17 cellular contexts compared by ENCODE assay signal in genomic region chr7:18341756-18342155, GRCh38.
DNase-seq lines count a peak whose midpoint lies in the region; ATAC-seq and FAIRE-seq lines count a peak whose summit lies in the region.
"Had no signal": no experiment of that assay in that cellular context is flagged by ENCODE, and none has a peak within 500 bp of the region (broad histone marks: within the 10 kb centered on the region; RNA-seq: fewer than 3 reads in every experiment).

No MANE protein-coding gene starts in this region.

- H3K4me3 ChIP-seq in BLaER1: no peak overlapping the region
- H3K4me3 ChIP-seq: GM12878, HAP-1 had no signal

- peaks cover 5% of the 10 kb centered on the region for H3K36me3 Mint-ChIP-seq in memory B cell
- H3K36me3 Mint-ChIP-seq in stimulated activated naive B cell treated with anti-CD40 and anti-IgM and Interleukin-4, amounts not matched to agents 10 μg/mL and 1 μg/mL and 100 μg/mL, for 72 hours: peaks cover 21 to 25% of the 10 kb centered on the region in 2 donors
- H3K36me3 Mint-ChIP-seq: CD8-positive, alpha-beta T cell had no signal

- no peak overlapping the region for H3K27ac ChIP-seq in BLaER1
- H3K27ac ChIP-seq: HL-60, KMS-11 had no signal

- H3K27me3 Mint-ChIP-seq in memory B cell: no peaks in the 10 kb centered on the region
- H3K27me3 Mint-ChIP-seq in stimulated activated naive B cell treated with anti-CD40 and anti-IgM and Interleukin-4, amounts not matched to agents 10 μg/mL and 1 μg/mL and 100 μg/mL, for 72 hours: no peaks in the 10 kb centered on the region

- H3K9me3 Mint-ChIP-seq in memory B cell: peaks cover 7% of the 10 kb centered on the region
- peaks cover 8 to 14% of the 10 kb centered on the region in 2 donors for H3K9me3 Mint-ChIP-seq in stimulated activated naive B cell treated with anti-CD40 and anti-IgM and Interleukin-4, amounts not matched to agents 10 μg/mL and 1 μg/mL and 100 μg/mL, for 72 hours

- no peaks in the 10 kb centered on the region for H3K36me3 ChIP-seq in BLaER1
- H3K36me3 ChIP-seq: BE2C, HAP-1 had no signal

- H3K27ac Mint-ChIP-seq in memory B cell: peak overlapping the region; percentile 8
- H3K27ac Mint-ChIP-seq in stimulated activated naive B cell treated with anti-CD40 and anti-IgM and Interleukin-4, amounts not matched to agents 10 μg/mL and 1 μg/mL and 100 μg/mL, for 72 hours: peak overlapping the region; percentile 59
- H3K27ac Mint-ChIP-seq: CD8-positive, alpha-beta T cell had no signal

- H3K4me1 ChIP-seq in BLaER1: peaks cover 22% of the 10 kb centered on the region
- H3K4me1 ChIP-seq: BE2C had no signal

- H3K4me1 Mint-ChIP-seq in memory B cell: peaks cover 19% of the 10 kb centered on the region
- H3K4me1 Mint-ChIP-seq in stimulated activated naive B cell treated with anti-CD40 and anti-IgM and Interleukin-4, amounts not matched to agents 10 μg/mL and 1 μg/mL and 100 μg/mL, for 72 hours: peaks cover 18 to 47% of the 10 kb centered on the region in 2 donors

- H3K4me2 ChIP-seq in BLaER1: peak overlapping the region; percentile 14; the same call in 1 of the 2 replicates
- H3K4me2 ChIP-seq: KMS-11 had no signal

- DNase-seq in memory B cell (ENCODE audit: low spot score in 2 of 2) (no peak), NCI-H226 (no peak), DMS53 treated with DMSO at 0.1 percent for 48 hours (lab: John Stamatoyannopoulos, UW; ENCODE audit: unreplicated experiment) (no peak)
- DNase-seq in stimulated activated naive B cell treated with anti-CD40 and anti-IgM and Interleukin-4, amounts not matched to agents 10 μg/mL and 1 μg/mL and 100 μg/mL, for 72 hours: no peak
- DNase-seq: BE2C; CD8-positive, alpha-beta T cell; COR-L47; DMS 273 treated with DMSO at 0.1 percent for 48 hours; DMS53 had no signal

- no peak overlapping the region for H3K9ac ChIP-seq in BLaER1
- H3K9ac ChIP-seq: KMS-11 had no signal

- no peak overlapping the region for H3K4me3 Mint-ChIP-seq in memory B cell
- peak overlapping the region; percentile 55 to 67 for H3K4me3 Mint-ChIP-seq in stimulated activated naive B cell treated with anti-CD40 and anti-IgM and Interleukin-4, amounts not matched to agents 10 μg/mL and 1 μg/mL and 100 μg/mL, for 72 hours
- H3K4me3 Mint-ChIP-seq: CD8-positive, alpha-beta T cell had no signal

- H3K27me3 ChIP-seq in BLaER1: no peaks in the 10 kb centered on the region
- H3K27me3 ChIP-seq: BE2C had no signal

- H3K9me3 ChIP-seq in BLaER1: peaks cover 15% of the 10 kb centered on the region
- H3K9me3 ChIP-seq: BE2C, HAP-1 had no signal

- peak; percentile 3 for FAIRE-seq in G401.6 (lab: Jason Lieb, UNC)
- FAIRE-seq: GM12878, GM19239 had no signal

- H4K20me1 ChIP-seq in BLaER1: no peaks in the 10 kb centered on the region

- ATAC-seq in memory B cell (ENCODE audit: low read depth) (no peak), GM18517 (IDR thresholded peaks at IDR 0.05; ENCODE audit: unreplicated experiment) (no peak)
- ATAC-seq in stimulated activated naive B cell treated with anti-CD40 and anti-IgM and Interleukin-4, amounts not matched to agents 10 μg/mL and 1 μg/mL and 100 μg/mL, for 72 hours (replicated peaks): peak; percentile 51 to 54
- ATAC-seq: CD8-positive, alpha-beta T cell; GM12878 had no signal

Comparison
In these comparisons a context has a peak if more than half of its experiments do, and no peak if none do; other contexts are left out.
1. ATAC-seq: peak in stimulated activated naive B cell treated with anti-CD40 and anti-IgM and Interleukin-4, amounts not matched to agents 10 μg/mL and 1 μg/mL and 100 μg/mL, for 72 hours (2 of 2); none in memory B cell (single experiment) and GM18517 (single experiment).